In the genomic region with DNA sequence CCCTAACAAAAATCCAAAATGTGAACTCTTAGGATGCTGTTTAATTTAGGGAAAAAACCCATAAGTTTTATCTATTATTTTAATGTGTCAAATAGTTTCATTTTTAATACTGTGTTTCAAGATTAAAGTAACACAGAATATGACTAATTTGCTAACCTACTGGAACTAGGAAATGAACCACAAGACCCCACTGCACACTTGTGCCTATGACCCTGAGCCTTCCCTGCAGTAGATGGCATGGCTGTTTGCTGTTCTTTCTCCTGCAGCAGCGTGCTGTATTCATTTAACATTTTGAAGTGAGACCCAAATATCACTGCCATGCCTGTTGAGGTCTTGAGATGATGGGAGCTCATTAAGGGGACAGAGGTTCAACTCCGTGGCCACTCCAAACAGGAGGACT, we compare ENCODE assay signal across 15 cellular contexts.
A peak's percentile ranks its signal among the peaks of the same experiment; 100 is the strongest.
DNase-seq lines count a peak whose midpoint lies in the region; ATAC-seq and TF ChIP-seq lines count a peak whose summit lies in the region.
"Had no signal": no experiment of that assay in that cellular context is flagged by ENCODE, and none has a peak within 500 bp of the region (broad histone marks: within the 10 kb centered on the region; RNA-seq: fewer than 3 reads in every experiment).

No MANE protein-coding gene starts in this region.

- TF ChIP-seq CTCF in activated CD8-positive, alpha-beta T cell treated with anti-CD3 and anti-CD28 coated beads for 36 hours (IDR thresholded peaks at IDR 0.05), result no peak

- intact Hi-C loops in activated CD8-positive, alpha-beta T cell treated with anti-CD3 and anti-CD28 coated beads for 36 hours (cut with micrococcal nuclease), result no loop called here

- no peak overlapping the region for H3K27ac Mint-ChIP-seq in activated CD8-positive, alpha-beta T cell treated with anti-CD3 and anti-CD28 coated beads for 36 hours
- no peak overlapping the region for H3K27ac Mint-ChIP-seq in activated CD8-positive, alpha-beta T cell treated with anti-CD3 and anti-CD28 coated beads, Interleukin-2, amount 10 ng/mL, durations not matched to agents 7 days and 5 days
- no peak overlapping the region for H3K27ac Mint-ChIP-seq in stimulated activated naive CD8-positive, alpha-beta T cell treated with anti-CD3 and anti-CD28 coated beads, Interleukin-15, amount 100 ng/mL, for 72 hours
- H3K27ac Mint-ChIP-seq: B cell; CD4-positive, alpha-beta T cell; CD8-positive, alpha-beta T cell had no signal

- H3K4me3 Mint-ChIP-seq in activated CD8-positive, alpha-beta T cell treated with anti-CD3 and anti-CD28 coated beads for 36 hours, result no peak overlapping the region
- no peak overlapping the region for H3K4me3 Mint-ChIP-seq in activated CD8-positive, alpha-beta T cell treated with anti-CD3 and anti-CD28 coated beads, Interleukin-2, amount 10 ng/mL, durations not matched to agents 7 days and 5 days
- H3K4me3 Mint-ChIP-seq in activated T-cell treated with anti-CD3 and anti-CD28 coated beads, Interleukin-2, amount 50 U/mL, for 4 hours, result no peak overlapping the region
- no peak overlapping the region for H3K4me3 Mint-ChIP-seq in stimulated activated naive CD8-positive, alpha-beta T cell treated with anti-CD3 and anti-CD28 coated beads, Interleukin-15, amount 100 ng/mL, for 72 hours
- H3K4me3 Mint-ChIP-seq: B cell; CD4-positive, alpha-beta T cell; CD8-positive, alpha-beta T cell had no signal

- peaks cover 4% of the 10 kb centered on the region for H3K4me1 Mint-ChIP-seq in activated CD8-positive, alpha-beta T cell treated with anti-CD3 and anti-CD28 coated beads for 36 hours (ENCODE audit: low read depth)
- peaks cover 2% of the 10 kb centered on the region for H3K4me1 Mint-ChIP-seq in activated CD8-positive, alpha-beta T cell treated with anti-CD3 and anti-CD28 coated beads, Interleukin-2, amount 10 ng/mL, durations not matched to agents 7 days and 5 days (ENCODE audit: low read depth)
- H3K4me1 Mint-ChIP-seq in activated T-cell treated with anti-CD3 and anti-CD28 coated beads, Interleukin-2, amount 50 U/mL, for 4 hours (ENCODE audit: low read depth), result no peaks in the 10 kb centered on the region
- peaks cover 12% of the 10 kb centered on the region for H3K4me1 Mint-ChIP-seq in stimulated activated naive CD8-positive, alpha-beta T cell treated with anti-CD3 and anti-CD28 coated beads, Interleukin-15, amount 100 ng/mL, for 72 hours
- H3K4me1 Mint-ChIP-seq: B cell had no signal

- H3K36me3 Mint-ChIP-seq in activated CD8-positive, alpha-beta T cell treated with anti-CD3 and anti-CD28 coated beads for 36 hours (ENCODE audit: low read depth), result no peaks in the 10 kb centered on the region
- peaks cover 6% of the 10 kb centered on the region for H3K36me3 Mint-ChIP-seq in activated CD8-positive, alpha-beta T cell treated with anti-CD3 and anti-CD28 coated beads, Interleukin-2, amount 10 ng/mL, durations not matched to agents 7 days and 5 days (ENCODE audit: low read depth)
- H3K36me3 Mint-ChIP-seq in activated T-cell treated with anti-CD3 and anti-CD28 coated beads, Interleukin-2, amount 50 U/mL, for 4 hours (ENCODE audit: insufficient read depth), result no peaks in the 10 kb centered on the region
- H3K36me3 Mint-ChIP-seq: CD8-positive, alpha-beta T cell had no signal

- POLR2A ChIA-PET in activated CD8-positive, alpha-beta T cell treated with anti-CD3 and anti-CD28 coated beads for 36 hours (lab: Charles Lee), result no interaction called here
- POLR2A ChIA-PET in activated CD8-positive, alpha-beta T cell treated with anti-CD3 and anti-CD28 coated beads, Interleukin-2, amount 10 ng/mL, durations not matched to agents 7 days and 5 days (lab: Charles Lee), result no interaction called here

- no peaks in the 10 kb centered on the region for H3K27me3 Mint-ChIP-seq in activated CD8-positive, alpha-beta T cell treated with anti-CD3 and anti-CD28 coated beads for 36 hours
- H3K27me3 Mint-ChIP-seq in activated CD8-positive, alpha-beta T cell treated with anti-CD3 and anti-CD28 coated beads, Interleukin-2, amount 10 ng/mL, durations not matched to agents 7 days and 5 days (ENCODE audit: low read depth), result no peaks in the 10 kb centered on the region
- H3K27me3 Mint-ChIP-seq in activated T-cell treated with anti-CD3 and anti-CD28 coated beads, Interleukin-2, amount 50 U/mL, for 4 hours (ENCODE audit: low read depth), result no peaks in the 10 kb centered on the region
- no peaks in the 10 kb centered on the region for H3K27me3 Mint-ChIP-seq in stimulated activated naive CD8-positive, alpha-beta T cell treated with anti-CD3 and anti-CD28 coated beads, Interleukin-15, amount 100 ng/mL, for 72 hours
- H3K27me3 Mint-ChIP-seq: B cell; CD4-positive, alpha-beta T cell had no signal

- peaks cover 2% of the 10 kb centered on the region for H3K9me3 Mint-ChIP-seq in activated CD8-positive, alpha-beta T cell treated with anti-CD3 and anti-CD28 coated beads for 36 hours
- H3K9me3 Mint-ChIP-seq in activated CD8-positive, alpha-beta T cell treated with anti-CD3 and anti-CD28 coated beads, Interleukin-2, amount 10 ng/mL, durations not matched to agents 7 days and 5 days (ENCODE audit: insufficient read depth), result peaks cover 8% of the 10 kb centered on the region
- H3K9me3 Mint-ChIP-seq in activated T-cell treated with anti-CD3 and anti-CD28 coated beads, Interleukin-2, amount 50 U/mL, for 4 hours, result no peaks in the 10 kb centered on the region
- peaks cover 0 to 6% of the 10 kb centered on the region in 2 donors for H3K9me3 Mint-ChIP-seq in stimulated activated naive CD8-positive, alpha-beta T cell treated with anti-CD3 and anti-CD28 coated beads, Interleukin-15, amount 100 ng/mL, for 72 hours
- H3K9me3 Mint-ChIP-seq: CD4-positive, alpha-beta T cell; CD8-positive, alpha-beta T cell had no signal

- DNase-seq in activated CD8-positive, alpha-beta T cell treated with anti-CD3 and anti-CD28 coated beads for 36 hours, result peak; percentile 1
- DNase-seq in activated CD8-positive, alpha-beta T cell treated with anti-CD3 and anti-CD28 coated beads, Interleukin-2, amount 10 ng/mL, durations not matched to agents 7 days and 5 days, result no peak
- DNase-seq in activated T-cell treated with anti-CD3 and anti-CD28 coated beads, Interleukin-2, amount 50 U/mL, for 4 hours, result no peak
- DNase-seq in activated T-cell treated with anti-CD3 and anti-CD28 coated beads, Interleukin-2, amount 50 U/mL, for 1 hour, result no peak
- DNase-seq in stimulated activated naive CD8-positive, alpha-beta T cell treated with anti-CD3 and anti-CD28 coated beads, Interleukin-15, amount 100 ng/mL, for 72 hours, result no peak
- DNase-seq in 8988T, result no peak
- DNase-seq: AML-193; Caco-2; Calu3; CD4-positive, alpha-beta T cell; CD8-positive, alpha-beta T cell; DMS79 treated with DMSO at 0.1 percent for 48 hours; GF-D8 had no signal

- CTCF ChIA-PET in activated CD8-positive, alpha-beta T cell treated with anti-CD3 and anti-CD28 coated beads for 36 hours (lab: Charles Lee), result no interaction called here
- CTCF ChIA-PET in activated CD8-positive, alpha-beta T cell treated with anti-CD3 and anti-CD28 coated beads, Interleukin-2, amount 10 ng/mL, durations not matched to agents 7 days and 5 days (lab: Charles Lee), result no interaction called here

- peak; percentile 62 for ATAC-seq in activated CD8-positive, alpha-beta T cell treated with anti-CD3 and anti-CD28 coated beads for 36 hours
- no peak for ATAC-seq in activated CD8-positive, alpha-beta T cell treated with anti-CD3 and anti-CD28 coated beads, Interleukin-2, amount 10 ng/mL, durations not matched to agents 7 days and 5 days
- peak; percentile 30 to 35 for ATAC-seq in activated T-cell treated with anti-CD3 and anti-CD28 coated beads, Interleukin-2, amount 50 U/mL, for 4 hours
- peak; percentile 79 for ATAC-seq in stimulated activated naive CD8-positive, alpha-beta T cell treated with anti-CD3 and anti-CD28 coated beads, Interleukin-15, amount 100 ng/mL, for 72 hours
- ATAC-seq: A549; CD8-positive, alpha-beta T cell had no signal
